Comparison of ENCODE assay signal across 1 cellular context in the genomic region with DNA sequence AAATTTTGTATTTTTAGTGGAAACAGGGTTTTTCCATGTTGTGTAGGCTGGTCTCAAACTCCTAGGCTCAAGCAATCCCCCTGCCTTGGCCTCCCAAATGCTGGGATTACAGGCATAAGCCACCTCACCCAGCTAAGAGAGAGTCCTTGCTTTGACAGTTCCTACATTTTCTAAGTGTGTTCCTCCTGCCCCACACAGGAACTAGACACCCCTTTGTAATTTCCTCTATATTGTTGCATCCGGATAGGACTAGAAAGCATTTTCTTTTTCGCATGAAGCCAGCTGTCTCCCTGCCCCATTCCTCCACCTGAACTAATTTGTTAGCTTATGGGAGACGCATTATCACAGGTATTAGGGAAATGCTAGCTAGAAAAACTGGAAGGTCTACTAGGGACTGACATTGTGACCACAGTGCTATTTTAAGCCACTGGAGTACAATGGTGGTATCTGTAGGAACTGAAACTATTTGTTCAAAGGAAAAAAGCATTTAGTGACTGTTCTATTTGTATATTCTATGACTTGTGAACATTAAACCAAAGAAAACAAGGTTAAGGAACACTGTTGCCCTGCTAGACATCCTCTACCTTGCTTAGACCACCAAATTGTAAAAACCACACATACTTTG.
TF ChIP-seq lines count a peak whose summit lies in the region.

No MANE protein-coding gene starts in this region.

TF ChIP-seq in GM12878, 131 proteins besides CTCF, POLR2A, EP300 and RAD21 (continued from another document):
- TF ChIP-seq, protein P1, sequence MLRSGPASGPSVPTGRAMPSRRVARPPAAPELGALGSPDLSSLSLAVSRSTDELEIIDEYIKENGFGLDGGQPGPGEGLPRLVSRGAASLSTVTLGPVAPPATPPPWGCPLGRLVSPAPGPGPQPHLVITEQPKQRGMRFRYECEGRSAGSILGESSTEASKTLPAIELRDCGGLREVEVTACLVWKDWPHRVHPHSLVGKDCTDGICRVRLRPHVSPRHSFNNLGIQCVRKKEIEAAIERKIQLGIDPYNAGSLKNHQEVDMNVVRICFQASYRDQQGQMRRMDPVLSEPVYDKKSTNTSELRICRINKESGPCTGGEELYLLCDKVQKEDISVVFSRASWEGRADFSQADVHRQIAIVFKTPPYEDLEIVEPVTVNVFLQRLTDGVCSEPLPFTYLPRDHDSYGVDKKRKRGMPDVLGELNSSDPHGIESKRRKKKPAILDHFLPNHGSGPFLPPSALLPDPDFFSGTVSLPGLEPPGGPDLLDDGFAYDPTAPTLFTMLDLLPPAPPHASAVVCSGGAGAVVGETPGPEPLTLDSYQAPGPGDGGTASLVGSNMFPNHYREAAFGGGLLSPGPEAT (IDR thresholded peaks at IDR 0.05; ENCODE audit: low read depth): peak; percentile 37; the same call in 1 of the 2 replicates
- TF ChIP-seq BHLHE40 (IDR thresholded peaks at IDR 0.05; ENCODE audit: borderline replicate concordance in 1 of 2, low read depth in 2 of 2, low read length in 1 of 2) (peak in 1 of 2 experiments; percentile 12; a peak in 1 of 4 replicates), CBX3 (IDR thresholded peaks at IDR 0.05; ENCODE audit: borderline replicate concordance, low read depth) (no peak), SUZ12 (IDR thresholded peaks at IDR 0.05; ENCODE audit: unreplicated experiment) (no peak), SPI1 (IDR thresholded peaks at IDR 0.05; ENCODE audit: borderline replicate concordance, insufficient read depth, low read depth, low read length) (peak; percentile 71), IKZF1 (conservative IDR thresholded peaks at IDR 0.05) (peak; percentile 69), MEF2A (IDR thresholded peaks at IDR 0.05; ENCODE audit: insufficient read depth, low read depth, low read length) (peak; percentile 94), MTA2 (IDR thresholded peaks at IDR 0.05; ENCODE audit: low read depth) (peak; percentile 68; the same call in 1 of the 2 replicates), STAT3 (IDR thresholded peaks at IDR 0.05; ENCODE audit: low read depth, low read length) (no peak), NR2F1 (conservative IDR thresholded peaks at IDR 0.05) (peak; percentile 54; the same call in 1 of the 2 replicates)
- TF ChIP-seq, protein P2, sequence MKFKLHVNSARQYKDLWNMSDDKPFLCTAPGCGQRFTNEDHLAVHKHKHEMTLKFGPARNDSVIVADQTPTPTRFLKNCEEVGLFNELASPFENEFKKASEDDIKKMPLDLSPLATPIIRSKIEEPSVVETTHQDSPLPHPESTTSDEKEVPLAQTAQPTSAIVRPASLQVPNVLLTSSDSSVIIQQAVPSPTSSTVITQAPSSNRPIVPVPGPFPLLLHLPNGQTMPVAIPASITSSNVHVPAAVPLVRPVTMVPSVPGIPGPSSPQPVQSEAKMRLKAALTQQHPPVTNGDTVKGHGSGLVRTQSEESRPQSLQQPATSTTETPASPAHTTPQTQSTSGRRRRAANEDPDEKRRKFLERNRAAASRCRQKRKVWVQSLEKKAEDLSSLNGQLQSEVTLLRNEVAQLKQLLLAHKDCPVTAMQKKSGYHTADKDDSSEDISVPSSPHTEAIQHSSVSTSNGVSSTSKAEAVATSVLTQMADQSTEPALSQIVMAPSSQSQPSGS (IDR thresholded peaks at IDR 0.05; ENCODE audit: low read length): peak; percentile 55; the same call in 1 of the 2 replicates
